In genomic region chr18:7945882-7946281, GRCh38 we compare ENCODE assay signal across 1 cellular context.
TF ChIP-seq lines count a peak whose summit lies in the region.

No MANE protein-coding gene starts in this region.

TF ChIP-seq in GM23338, 12 proteins besides CTCF, POLR2A, EP300 and RAD21 (continued from another document):
- TF ChIP-seq REST (IDR thresholded peaks at IDR 0.05; ENCODE audit: unreplicated experiment): no peak
